ENCODE assay signal across 36 cellular contexts in genomic region chr7:123828805-123829204, GRCh38. TPM values are rescaled to one million over a fixed set of nuclear protein-coding genes. Genes with fewer than 3 reads are reported as not detected.
"Had no signal": no experiment of that assay in that cellular context is flagged by ENCODE, and none has a peak within 500 bp of the region (broad histone marks: within the 10 kb centered on the region; RNA-seq: fewer than 3 reads in every experiment).

No MANE protein-coding gene starts in this region.

- H3K4me3 Mint-ChIP-seq: T-helper 17 cell had no signal

- H3K4me3 ChIP-seq: MG63, PC-9, SJCRH30 had no signal

- H3K4me2 ChIP-seq: PC-9 had no signal

- H3K27ac Mint-ChIP-seq: T-helper 17 cell had no signal

- H2AFZ ChIP-seq: PC-9 had no signal

- FAIRE-seq: RCC 7860 had no signal

- DNase-seq: MG63, NCI-H1048, NCI-H1092 treated with DMSO at 0.1 percent for 48 hours, NCI-H1105 treated with DMSO at 0.1 percent for 48 hours, NCI-H1417, NCI-H1436, NCI-H146, NCI-H1694, NCI-H187, NCI-H1930, NCI-H2029 treated with DMSO at 0.1 percent for 48 hours, NCI-H2081 treated with DMSO at 0.1 percent for 48 hours, NCI-H2107, NCI-H2171, NCI-H226, NCI-H446 treated with DMSO at 0.1 percent for 48 hours, NCI-H510A, NCI-H524, NCI-H526, NCI-H69, NCI-H748 treated with DMSO at 0.1 percent for 48 hours, PC-9, SHP77, SIG-M5, SJCRH30, SW 1271, T-helper 17 cell had no signal

- H3K27me3 Mint-ChIP-seq: T-helper 17 cell had no signal

- H3K9me3 ChIP-seq: MG63, SJCRH30 had no signal

- H3K4me1 ChIP-seq: SJCRH30 had no signal

- H3K36me3 ChIP-seq: MG63, SJCRH30 had no signal

- H3K27me3 ChIP-seq: MG63, SJCRH30 had no signal

- H3K27ac ChIP-seq: PC-9, RWPE1, SJCRH30 had no signal

- ATAC-seq: Panc1, Right ventricle myocardium inferior, T-helper 17 cell had no signal

RNA-seq across cellular contexts. Expression of gene HYAL4, which starts 16.2 kb away (rescaled TPM):
- total RNA-seq: LHCN-M2; OCI-LY7; PC-9; Right ventricle myocardium inferior; RPMI7951; SJCRH30; SK-MEL-5; T-helper 1 cell treated with Interleukin-12 subunit alpha and Interleukin-12 subunit beta and Interleukin-4 antibody, amounts not matched to agents 30 ng/mL and 1 ng/mL, for 36 hours; T-helper 17 cell had no signal
